8 cellular contexts compared by ENCODE assay signal in the genomic region with DNA sequence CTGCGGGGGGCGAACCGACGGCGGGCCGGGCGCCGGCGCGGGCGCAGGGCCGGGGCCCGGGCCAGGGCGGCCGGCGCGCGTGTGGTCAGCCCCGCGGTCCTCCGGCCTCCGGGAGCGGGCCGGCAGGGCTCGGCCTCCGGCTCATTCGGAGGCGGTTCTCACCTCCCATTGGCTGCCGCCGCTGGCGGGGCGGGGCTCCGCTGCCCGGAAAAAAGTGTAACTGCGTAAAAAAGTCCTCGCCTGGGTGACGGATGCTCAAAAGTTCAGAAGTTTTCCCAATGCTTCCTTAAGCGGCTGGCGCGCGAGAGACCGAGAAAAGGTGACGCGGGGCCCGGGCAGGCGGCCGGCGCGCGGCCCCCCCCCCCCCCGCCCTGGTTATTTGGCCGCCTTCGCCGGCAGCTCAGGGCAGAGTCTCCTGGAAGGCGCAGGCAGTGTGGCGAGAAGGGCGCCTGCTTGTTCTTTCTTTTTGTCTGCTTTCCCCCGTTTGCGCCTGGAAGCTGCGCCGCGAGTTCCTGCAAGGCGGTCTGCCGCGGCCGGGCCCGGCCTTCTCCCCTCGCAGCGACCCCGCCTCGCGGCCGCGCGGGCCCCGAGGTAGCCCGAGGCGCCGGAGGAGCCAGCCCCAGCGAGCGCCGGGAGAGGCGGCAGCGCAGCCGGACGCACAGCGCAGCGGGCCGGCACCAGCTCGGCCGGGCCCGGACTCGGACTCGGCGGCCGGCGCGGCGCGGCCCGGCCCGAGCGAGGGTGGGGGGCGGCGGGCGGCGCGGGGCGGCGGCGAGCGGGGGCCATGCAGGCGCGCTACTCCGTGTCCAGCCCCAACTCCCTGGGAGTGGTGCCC. TPM values are rescaled to one million over a fixed set of nuclear protein-coding genes. Genes with fewer than 3 reads are reported as not detected.
DNase-seq lines count a peak whose midpoint lies in the region; ATAC-seq and TF ChIP-seq lines count a peak whose summit lies in the region.

TSS of gene FOXC1 (plus strand) at position 254 of the 835 bp plus-strand sequence. CDS start at position 785, 531 bp downstream.

- peak within 1 kb of the TSS; percentile 64 for H3K9ac ChIP-seq in NT2/D1 (ENCODE audit: insufficient read length, low read depth)

- DNase-seq in AG09319 (ENCODE audit: extremely low read depth, low read depth), result peak; percentile 87
- DNase-seq in GM10266 (ENCODE audit: extremely low spot score), result peak; percentile 95
- DNase-seq in NT2/D1 (ENCODE audit: low read depth, low spot score), result no peak
- DNase-seq in astrocyte of the cerebellum (ENCODE audit: low read depth), result peak; percentile 66
- DNase-seq in right atrium auricular region (ENCODE audit: low spot score), result peak; percentile 95
- DNase-seq in pulmonary artery endothelial cell (ENCODE audit: low read depth, low spot score), result peak; percentile 83

- in situ Hi-C loops in astrocyte of the cerebellum (cut with HindIII; ENCODE audit: low sequenced_read_pairs), result loop anchor here (5.0 to 10.0 kb wide), 2 partner anchors 585 to 1027 kb away; no protein-coding TSS in a partner anchor

- H3K9me3 ChIP-seq in NT2/D1 (ENCODE audit: insufficient read depth, low read length) (no peaks in the 10 kb centered on the region), right atrium auricular region (no peaks in the 10 kb centered on the region)

- no peaks in the 10 kb centered on the region for H3K36me3 ChIP-seq in NT2/D1 (ENCODE audit: insufficient read depth, insufficient read length, low read length)
- H3K36me3 ChIP-seq in right atrium auricular region, result no peaks in the 10 kb centered on the region

- H3K27me3 ChIP-seq in NT2/D1 (ENCODE audit: insufficient read depth, insufficient read length), result peaks cover 85% of the 10 kb centered on the region
- peaks cover 19 to 23% of the 10 kb centered on the region in 2 donors for H3K27me3 ChIP-seq in right atrium auricular region

- H3K4me1 ChIP-seq in NT2/D1 (ENCODE audit: insufficient read depth, insufficient read length), result peaks cover 7% of the 10 kb centered on the region
- H3K4me1 ChIP-seq in right atrium auricular region, result peaks cover 0 to 13% of the 10 kb centered on the region in 2 donors

- H3K4me3 ChIP-seq in NT2/D1 (ENCODE audit: insufficient read length, low read depth) (peak within 1 kb of the TSS; percentile 28), astrocyte of the cerebellum (ENCODE audit: low read depth, low read length) (peak within 1 kb of the TSS; percentile 54), right atrium auricular region (peak within 1 kb of the TSS; percentile 65 to 67)

- H3K27ac ChIP-seq in right atrium auricular region, result peak within 1 kb of the TSS; percentile 88 to 92

- peak; percentile 52 for ATAC-seq in HG02943 (IDR thresholded peaks at IDR 0.05; ENCODE audit: low read depth, unreplicated experiment)
- ATAC-seq in HG03175 (IDR thresholded peaks at IDR 0.05; ENCODE audit: unreplicated experiment), result no peak

- TF ChIP-seq CTCF in AG09319 (IDR thresholded peaks at IDR 0.05; ENCODE audit: low read depth, low read length) (no peak), GM10266 (IDR thresholded peaks at IDR 0.05; ENCODE audit: control insufficient read depth, insufficient read depth, low read depth, missing control alignments) (no peak), astrocyte of the cerebellum (IDR thresholded peaks at IDR 0.05; ENCODE audit: low read depth, low read length, missing control alignments) (no peak), right atrium auricular region (IDR thresholded peaks at IDR 0.05) (no peak)

RNA-seq across cellular contexts. Expression of gene FOXC1, which starts in this region (rescaled TPM):
- total RNA-seq in right atrium auricular region (10 to 100 TPM; 13.5 to 23.6 TPM), pulmonary artery endothelial cell (12.6 and 13.8 TPM in 2 replicates)
